ENCODE assay signal across 16 cellular contexts in the genomic region with DNA sequence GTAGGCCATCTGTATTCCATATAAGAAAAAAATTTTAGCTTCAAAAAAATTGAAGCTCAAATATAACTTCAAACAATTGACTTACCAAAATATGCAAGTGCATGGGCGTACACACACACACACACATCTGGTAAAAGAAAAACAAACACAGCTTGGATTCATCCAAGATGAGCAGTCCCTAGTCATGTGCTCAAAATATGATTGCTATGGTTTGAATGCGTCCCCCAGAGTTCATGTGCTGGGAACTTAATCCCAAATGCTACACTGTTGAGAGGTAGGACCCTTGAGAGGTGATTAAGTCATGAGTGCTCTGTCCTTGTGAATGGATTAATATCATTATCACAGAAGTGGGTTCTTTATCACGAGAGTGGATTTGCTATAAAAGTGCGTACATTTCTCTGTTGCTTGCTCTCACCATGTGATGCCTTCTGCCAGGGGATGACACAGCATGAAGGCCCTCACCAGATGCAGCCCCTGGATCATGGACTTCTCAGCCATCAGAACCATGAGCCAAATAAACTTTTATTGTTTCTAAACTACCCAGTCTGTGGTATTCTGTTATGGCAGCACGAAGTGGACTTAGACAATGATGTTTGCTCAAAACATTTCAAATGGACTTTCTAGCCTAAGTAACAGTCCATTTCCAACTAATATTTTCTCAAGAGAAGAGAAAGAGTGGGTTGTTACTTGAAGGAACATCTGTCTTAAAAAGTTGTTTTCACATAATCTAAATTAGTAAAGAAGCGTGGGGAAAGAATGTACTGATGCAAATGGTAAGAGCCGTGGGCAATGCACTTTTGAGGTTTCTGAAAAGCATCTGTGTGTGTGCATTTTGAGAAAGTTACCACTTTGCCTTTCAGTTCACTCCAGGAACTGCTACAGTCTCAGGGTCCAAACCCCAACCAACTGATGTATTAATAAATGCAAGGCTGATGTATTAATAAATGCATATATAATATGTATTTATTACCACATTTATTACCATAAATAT. TPM values are rescaled to one million over a fixed set of nuclear protein-coding genes. Genes with fewer than 3 reads are reported as not detected.
DNase-seq lines count a peak whose midpoint lies in the region; ATAC-seq, FAIRE-seq and TF ChIP-seq lines count a peak whose summit lies in the region.
"Had no signal": no experiment of that assay in that cellular context is flagged by ENCODE, and none has a peak within 500 bp of the region (broad histone marks: within the 10 kb centered on the region; RNA-seq: fewer than 3 reads in every experiment).

No MANE protein-coding gene starts in this region.

- no peaks in the 10 kb centered on the region for H3K9me3 ChIP-seq in A549
- H3K9me3 ChIP-seq in breast epithelium, result no peaks in the 10 kb centered on the region
- H3K9me3 ChIP-seq: tibial nerve had no signal

- H3K27me3 Mint-ChIP-seq in naive thymus-derived CD8-positive, alpha-beta T cell, result no peaks in the 10 kb centered on the region

- no peaks in the 10 kb centered on the region for H3K36me3 ChIP-seq in breast epithelium
- H3K36me3 ChIP-seq: tibial nerve had no signal

- H3K4me3 ChIP-seq in A549 (no peak overlapping the region), HFF-Myc (replicated peaks; ENCODE audit: low read depth, low read length) (no peak overlapping the region), breast epithelium (no peak overlapping the region)
- H3K4me3 ChIP-seq: tibial nerve had no signal

- no peaks in the 10 kb centered on the region for H3K27me3 ChIP-seq in breast epithelium
- H3K27me3 ChIP-seq: tibial nerve had no signal

- TF ChIP-seq CTCF in A549 (IDR thresholded peaks at IDR 0.05), result no peak
- TF ChIP-seq CTCF in HFF-Myc (IDR thresholded peaks at IDR 0.05; ENCODE audit: low read depth, low read length, missing control alignments), result no peak
- no peak for TF ChIP-seq CTCF in breast epithelium (IDR thresholded peaks at IDR 0.05)

- peaks cover 30 to 54% (median 44%) of the 10 kb centered on the region in 4 donors for H3K4me1 Mint-ChIP-seq in naive thymus-derived CD8-positive, alpha-beta T cell

- TF ChIP-seq POLR2A in A549 (IDR thresholded peaks at IDR 0.05; ENCODE audit: low read length) (no peak), breast epithelium (IDR thresholded peaks at IDR 0.05) (no peak)

- TF ChIP-seq RAD21 in A549 (conservative IDR thresholded peaks at IDR 0.05 in 1 of 2, IDR thresholded peaks at IDR 0.05 in 1 of 2), result no peak

- 89% methylated on average over 7 of the region's 7 CpGs for WGBS in A549 (ENCODE audit: missing lambda C conversion rate)

- intact Hi-C loops in breast epithelium (cut with DNase I; ENCODE audit: low total_unique reads), result no loop called here

- no peak for DNase-seq in A549 (ENCODE audit: low read depth in 1 of 2, low spot score in 1 of 2)
- DNase-seq in HFF-Myc (ENCODE audit: extremely low read depth, low read depth), result peak; percentile 53
- DNase-seq in breast epithelium (ENCODE audit: low spot score in 2 of 2), result no peak
- DNase-seq in myocyte (ENCODE audit: low read depth), result peak; percentile 13
- no peak for DNase-seq in caudate nucleus (lab: John Stamatoyannopoulos, UW)
- DNase-seq in NK-92 treated with Interleukin-12 subunit alpha and Interleukin-12 subunit beta, amount 100 ng/mL, for 24 hours (lab: John Stamatoyannopoulos, UW), result no peak
- DNase-seq in MV-4-11 (lab: John Stamatoyannopoulos, UW), result no peak
- DNase-seq in naive thymus-derived CD8-positive, alpha-beta T cell, result no peak
- DNase-seq: ACHN; activated naive CD4-positive, alpha-beta T cell treated with anti-CD3 and anti-CD28 coated beads, Interleukin-2, amount 10 ng/mL, durations not matched to agents 7 days and 5 days; cortex of kidney; foreskin melanocyte; NCI-H2107; nephron progenitor cell had no signal

- no peaks in the 10 kb centered on the region for H3K9me3 Mint-ChIP-seq in naive thymus-derived CD8-positive, alpha-beta T cell

- H3K4me3 Mint-ChIP-seq in naive thymus-derived CD8-positive, alpha-beta T cell, result peak overlapping the region in 1 of 10 donors; percentile 60
- H3K4me3 Mint-ChIP-seq: activated naive CD4-positive, alpha-beta T cell treated with anti-CD3 and anti-CD28 coated beads, Interleukin-2, amount 10 ng/mL, durations not matched to agents 7 days and 5 days; nephron progenitor cell had no signal

- H3K27ac ChIP-seq in A549, result 0 out of 6 replicates have a peak overlapping the region, but pooled peaks of 1 of the 2 experiments have one; percentile 1
- H3K27ac ChIP-seq in breast epithelium, result peak overlapping the region; percentile 63 to 75
- no peak overlapping the region for H3K27ac ChIP-seq in caudate nucleus (ENCODE audit: low read depth, low read length)
- H3K27ac ChIP-seq: VCaP had no signal

- H3K4me1 ChIP-seq in A549 (peaks cover 40% of the 10 kb centered on the region), breast epithelium (peaks cover 0 to 10% of the 10 kb centered on the region in 2 donors)

- peak overlapping the region; percentile 44; the same call in 2 of the 3 replicates for H3K4me2 ChIP-seq in A549

- no peak for FAIRE-seq in A549 (lab: Jason Lieb, UNC)

- H3K36me3 Mint-ChIP-seq in naive thymus-derived CD8-positive, alpha-beta T cell, result peaks cover 0 to 10% (median 3%) of the 10 kb centered on the region in 3 donors

- POLR2A ChIA-PET in A549 (lab: Yijun Ruan, JAX), result no interaction called here
- POLR2A ChIA-PET in naive thymus-derived CD8-positive, alpha-beta T cell (lab: Charles Lee), result interaction anchor here (1.4 kb wide), 1 partner anchor 8 kb away, joined by 6 read pairs; no protein-coding TSS in a partner anchor

- no peak for TF ChIP-seq EP300 in A549 (IDR thresholded peaks at IDR 0.05)

- CTCF ChIA-PET in A549 (lab: Yijun Ruan, JAX), result interaction anchor here (0.9 to 1.1 kb wide), 2 partner anchors 59 to 115 kb away, joined by 3 read pairs; no protein-coding TSS in a partner anchor

- no peak for ATAC-seq in A549
- ATAC-seq in naive thymus-derived CD8-positive, alpha-beta T cell, result no peak

- H3K27ac Mint-ChIP-seq in naive thymus-derived CD8-positive, alpha-beta T cell, result peak overlapping the region in 1 of 10 donors; percentile 16
- H3K27ac Mint-ChIP-seq: activated naive CD4-positive, alpha-beta T cell treated with anti-CD3 and anti-CD28 coated beads, Interleukin-2, amount 10 ng/mL, durations not matched to agents 7 days and 5 days had no signal

TF ChIP-seq in A549, 52 proteins besides CTCF, POLR2A, EP300 and RAD21 (continues in another document):
- TF ChIP-seq NR3C1 (IDR thresholded peaks at IDR 0.05) (no peak), JUN (IDR thresholded peaks at IDR 0.05) (no peak), HDAC2 (IDR thresholded peaks at IDR 0.05) (no peak), RNF2 (IDR thresholded peaks at IDR 0.05; ENCODE audit: borderline replicate concordance, low read depth) (no peak), RARB (CRISPR knock-in tag; IDR thresholded peaks at IDR 0.05) (no peak), HMGXB4 (CRISPR knock-in tag; IDR thresholded peaks at IDR 0.05; ENCODE audit: borderline replicate concordance) (no peak), CEBPB (IDR thresholded peaks at IDR 0.05) (no peak), SMC3 (IDR thresholded peaks at IDR 0.05) (no peak)
- TF ChIP-seq, protein P1, sequence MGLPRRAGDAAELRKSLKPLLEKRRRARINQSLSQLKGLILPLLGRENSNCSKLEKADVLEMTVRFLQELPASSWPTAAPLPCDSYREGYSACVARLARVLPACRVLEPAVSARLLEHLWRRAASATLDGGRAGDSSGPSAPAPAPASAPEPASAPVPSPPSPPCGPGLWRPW (IDR thresholded peaks at IDR 0.05), result no peak
- TF ChIP-seq, protein P2, sequence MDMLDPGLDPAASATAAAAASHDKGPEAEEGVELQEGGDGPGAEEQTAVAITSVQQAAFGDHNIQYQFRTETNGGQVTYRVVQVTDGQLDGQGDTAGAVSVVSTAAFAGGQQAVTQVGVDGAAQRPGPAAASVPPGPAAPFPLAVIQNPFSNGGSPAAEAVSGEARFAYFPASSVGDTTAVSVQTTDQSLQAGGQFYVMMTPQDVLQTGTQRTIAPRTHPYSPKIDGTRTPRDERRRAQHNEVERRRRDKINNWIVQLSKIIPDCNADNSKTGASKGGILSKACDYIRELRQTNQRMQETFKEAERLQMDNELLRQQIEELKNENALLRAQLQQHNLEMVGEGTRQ (IDR thresholded peaks at IDR 0.05), result no peak
- TF ChIP-seq, protein P3, sequence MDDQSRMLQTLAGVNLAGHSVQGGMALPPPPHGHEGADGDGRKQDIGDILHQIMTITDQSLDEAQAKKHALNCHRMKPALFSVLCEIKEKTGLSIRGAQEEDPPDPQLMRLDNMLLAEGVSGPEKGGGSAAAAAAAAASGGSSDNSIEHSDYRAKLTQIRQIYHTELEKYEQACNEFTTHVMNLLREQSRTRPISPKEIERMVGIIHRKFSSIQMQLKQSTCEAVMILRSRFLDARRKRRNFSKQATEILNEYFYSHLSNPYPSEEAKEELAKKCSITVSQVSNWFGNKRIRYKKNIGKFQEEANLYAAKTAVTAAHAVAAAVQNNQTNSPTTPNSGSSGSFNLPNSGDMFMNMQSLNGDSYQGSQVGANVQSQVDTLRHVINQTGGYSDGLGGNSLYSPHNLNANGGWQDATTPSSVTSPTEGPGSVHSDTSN (IDR thresholded peaks at IDR 0.05), result no peak

RNA-seq across cellular contexts. Expression of gene SVIL, which starts 15.1 kb away (rescaled TPM):
- polyA plus RNA-seq in A549 (2011; rRNA removed) (20.4 and 26.7 TPM in 2 replicates), A549 (2017; fragmentation: RNase III; extraction: RNeasy Plus Mini Kit Qiagen cat#74134 plus additional on column Dnase treatment) (9.6 to 12.1 TPM (median 12.0 TPM) in 3 replicates)
- 4.1 and 4.3 TPM in 2 replicates for polyA plus RNA-seq in A549 (2012; cell fraction: cytosol; rRNA removed)
- 11.7 and 14.1 TPM in 2 replicates for polyA plus RNA-seq in A549 (2012; cell fraction: nucleus; rRNA removed)
- 23.6 and 32.6 TPM in 2 replicates for polyA minus RNA-seq in A549 (2011; rRNA and poly(A)+ RNA removed)
- total RNA-seq in breast epithelium (10 to 100 TPM; 25.8 to 69.5 (median 60.6) TPM), myocyte (65.8 and 71.2 TPM in 2 replicates)
- 30.0 TPM for polyA plus RNA-seq in myocyte (2012)
- total RNA-seq in naive thymus-derived CD8-positive, alpha-beta T cell, result 10 to 100 TPM; 14.9 to 15.7 TPM
- polyA plus RNA-seq in naive thymus-derived CD8-positive, alpha-beta T cell, result 10 to 100 TPM in 1 of 3 donors, 1 to 10 TPM in 2; 6.8 to 12.6 (median 8.9) TPM

Comparison
In these comparisons a context has a peak if more than half of its experiments do, and no peak if none do; other contexts are left out.
1. DNase-seq: peak in HFF-Myc (single experiment) and myocyte (single experiment); none in A549 (0 of 2), breast epithelium (0 of 2), caudate nucleus (0 of 61), NK-92 treated with Interleukin-12 subunit alpha and Interleukin-12 subunit beta, amount 100 ng/mL, for 24 hours (single experiment), MV-4-11 (single experiment) and naive thymus-derived CD8-positive, alpha-beta T cell (0 of 10).